In genomic region chr2:19900536-19901200, GRCh38 we compare ENCODE assay signal across 8 cellular contexts. TPM values are rescaled to one million over a fixed set of nuclear protein-coding genes. Genes with fewer than 3 reads are reported as not detected.
DNase-seq lines count a peak whose midpoint lies in the region; ATAC-seq and TF ChIP-seq lines count a peak whose summit lies in the region.

No MANE protein-coding gene starts in this region.

- peaks cover 6% of the 10 kb centered on the region for H3K9me3 Mint-ChIP-seq in activated T-helper 2 cell treated with anti-CD3 and anti-CD28 coated beads, Interferon-gamma antibody, Interleukin-2, Interleukin-4, amounts not matched to agents 10 μg/mL and 5 μg/mL and 100 μg/mL, durations not matched to agents 14 hours and 24 hours and 36 hours
- peaks cover 8% of the 10 kb centered on the region for H3K9me3 Mint-ChIP-seq in glutamatergic neuron (ENCODE audit: unreplicated experiment)

- H3K27me3 ChIP-seq in psoas muscle (ENCODE audit: insufficient read depth in 3 of 3, low read length in 2 of 3) = no peaks in the 10 kb centered on the region

- no peaks in the 10 kb centered on the region for H3K27me3 Mint-ChIP-seq in activated T-helper 2 cell treated with anti-CD3 and anti-CD28 coated beads, Interferon-gamma antibody, Interleukin-2, Interleukin-4, amounts not matched to agents 10 μg/mL and 5 μg/mL and 100 μg/mL, durations not matched to agents 14 hours and 24 hours and 36 hours (ENCODE audit: low read depth)
- peaks cover 3% of the 10 kb centered on the region for H3K27me3 Mint-ChIP-seq in glutamatergic neuron (ENCODE audit: unreplicated experiment)

- WGBS in psoas muscle, 3 donors = 6% methylated on average over 13 of the region's 13 CpGs

- H3K4me1 ChIP-seq in psoas muscle = peaks cover 47% of the 10 kb centered on the region

- H3K4me1 Mint-ChIP-seq in activated T-helper 2 cell treated with anti-CD3 and anti-CD28 coated beads, Interferon-gamma antibody, Interleukin-2, Interleukin-4, amounts not matched to agents 10 μg/mL and 5 μg/mL and 100 μg/mL, durations not matched to agents 14 hours and 24 hours and 36 hours (ENCODE audit: low read depth) = peaks cover 50% of the 10 kb centered on the region
- H3K4me1 Mint-ChIP-seq in glutamatergic neuron (ENCODE audit: low read depth, unreplicated experiment) = peaks cover 11% of the 10 kb centered on the region

- peaks cover 7% of the 10 kb centered on the region; the same call in 1 of the 2 replicates for H3K36me3 ChIP-seq in KOPT-K1 (ENCODE audit: insufficient read depth, low read length)
- no peaks in the 10 kb centered on the region for H3K36me3 ChIP-seq in psoas muscle (ENCODE audit: insufficient read depth in 1 of 2, low read depth in 1 of 2)

- intact Hi-C loops in activated T-helper 2 cell treated with anti-CD3 and anti-CD28 coated beads, Interferon-gamma antibody, Interleukin-2, Interleukin-4, amounts not matched to agents 10 μg/mL and 5 μg/mL and 100 μg/mL, durations not matched to agents 14 hours and 24 hours and 36 hours (cut with micrococcal nuclease) = loop anchor here (1.0 to 5.0 kb wide), 7 partner anchors 90 to 1358 kb away; partner anchors contain the start of genes HS1BP3, PUM2, RDH14 and WDR35
- intact Hi-C loops in psoas muscle (cut with DNase I) = no loop called here

- no peaks in the 10 kb centered on the region for H3K9me3 ChIP-seq in KOPT-K1 (ENCODE audit: insufficient read depth, low read length, poor library complexity, severe bottlenecking)
- H3K9me3 ChIP-seq in psoas muscle = no peaks in the 10 kb centered on the region

- H3K4me3 Mint-ChIP-seq in activated T-helper 2 cell treated with anti-CD3 and anti-CD28 coated beads, Interferon-gamma antibody, Interleukin-2, Interleukin-4, amounts not matched to agents 10 μg/mL and 5 μg/mL and 100 μg/mL, durations not matched to agents 14 hours and 24 hours and 36 hours (ENCODE audit: low read depth) = peak overlapping the region; percentile 89
- H3K4me3 Mint-ChIP-seq in glutamatergic neuron (ENCODE audit: unreplicated experiment) = peak overlapping the region; percentile 90

- TF ChIP-seq CTCF in glutamatergic neuron (IDR thresholded peaks at IDR 0.05; ENCODE audit: partially characterized antibody, unreplicated experiment) (no peak), psoas muscle (IDR thresholded peaks at IDR 0.05) (no peak)

- H3K27ac ChIP-seq in KOPT-K1 (ENCODE audit: low read depth, low read length, poor library complexity, severe bottlenecking) (peak overlapping the region; percentile 97), psoas muscle (peak overlapping the region; percentile 93)

- peak overlapping the region; percentile 95 for H3K27ac Mint-ChIP-seq in activated T-helper 2 cell treated with anti-CD3 and anti-CD28 coated beads, Interferon-gamma antibody, Interleukin-2, Interleukin-4, amounts not matched to agents 10 μg/mL and 5 μg/mL and 100 μg/mL, durations not matched to agents 14 hours and 24 hours and 36 hours
- peak overlapping the region; percentile 99 for H3K27ac Mint-ChIP-seq in glutamatergic neuron (ENCODE audit: unreplicated experiment)

- H3K36me3 Mint-ChIP-seq in activated T-helper 2 cell treated with anti-CD3 and anti-CD28 coated beads, Interferon-gamma antibody, Interleukin-2, Interleukin-4, amounts not matched to agents 10 μg/mL and 5 μg/mL and 100 μg/mL, durations not matched to agents 14 hours and 24 hours and 36 hours (ENCODE audit: low read depth) = peaks cover 32% of the 10 kb centered on the region
- H3K36me3 Mint-ChIP-seq in glutamatergic neuron (ENCODE audit: unreplicated experiment) = no peaks in the 10 kb centered on the region

- peak overlapping the region; percentile 76 for H3K4me3 ChIP-seq in psoas muscle

- ATAC-seq in psoas muscle (peak in 3 of 4 donors; percentile 1 to 28 (median 5)), GM21526 (IDR thresholded peaks at IDR 0.05; ENCODE audit: low FRiP score, unreplicated experiment) (no peak)

- DNase-seq in NCI-H510A treated with DMSO at 0.1 percent for 48 hours (lab: John Stamatoyannopoulos, UW) (peak; percentile 46), NCI-H510A (lab: John Stamatoyannopoulos, UW) (no peak), glutamatergic neuron (no peak), psoas muscle (no peak), NCI-H2171 treated with DMSO at 0.1 percent for 48 hours (lab: John Stamatoyannopoulos, UW) (no peak)
- peak; percentile 27 for DNase-seq in activated T-helper 2 cell treated with anti-CD3 and anti-CD28 coated beads, Interferon-gamma antibody, Interleukin-2, Interleukin-4, amounts not matched to agents 10 μg/mL and 5 μg/mL and 100 μg/mL, durations not matched to agents 14 hours and 24 hours and 36 hours (ENCODE audit: low spot score)

RNA-seq across cellular contexts. Expression of gene TTC32, which starts 1.1 kb away (rescaled TPM):
- total RNA-seq in activated T-helper 2 cell treated with anti-CD3 and anti-CD28 coated beads, Interferon-gamma antibody, Interleukin-2, Interleukin-4, amounts not matched to agents 10 μg/mL and 5 μg/mL and 100 μg/mL, durations not matched to agents 14 hours and 24 hours and 36 hours = 14.8 TPM in 2 replicates
- total RNA-seq in glutamatergic neuron (ENCODE audit: unreplicated experiment) (15.3 TPM), psoas muscle (10 to 100 TPM in 1 of 4 donors, 1 to 10 TPM in 3; 3.7 to 10.3 (median 6.5) TPM)
- 10 to 100 TPM in 1 of 3 donors, 1 to 10 TPM in 2; 4.4 to 22.1 (median 9.6) TPM for polyA plus RNA-seq in psoas muscle

Comparison
In these comparisons a context has a peak if more than half of its experiments do, and no peak if none do; other contexts are left out.
1. DNase-seq: peak in NCI-H510A treated with DMSO at 0.1 percent for 48 hours (single experiment) and activated T-helper 2 cell treated with anti-CD3 and anti-CD28 coated beads, Interferon-gamma antibody, Interleukin-2, Interleukin-4, amounts not matched to agents 10 μg/mL and 5 μg/mL and 100 μg/mL, durations not matched to agents 14 hours and 24 hours and 36 hours (single experiment); none in NCI-H510A (single experiment), glutamatergic neuron (single experiment), psoas muscle (0 of 2) and NCI-H2171 treated with DMSO at 0.1 percent for 48 hours (single experiment).